17 cellular contexts compared by ENCODE assay signal in genomic region chr5:140213370-140213983, GRCh38. TPM values are rescaled to one million over a fixed set of nuclear protein-coding genes. Genes with fewer than 3 reads are reported as not detected.
DNase-seq lines count a peak whose midpoint lies in the region; ATAC-seq and TF ChIP-seq lines count a peak whose summit lies in the region.
"Had no signal": no experiment of that assay in that cellular context is flagged by ENCODE, and none has a peak within 500 bp of the region (broad histone marks: within the 10 kb centered on the region; RNA-seq: fewer than 3 reads in every experiment).

No MANE protein-coding gene starts in this region.

- TF ChIP-seq POLR2A in stomach (IDR thresholded peaks at IDR 0.05): no peak

- H3K27ac ChIP-seq in stomach: peak overlapping the region in 3 of 5 donors; percentile 81 to 95 (median 84)
- H3K27ac ChIP-seq: gastroesophageal sphincter, uterus had no signal

- no peak overlapping the region for H3K4me3 ChIP-seq in stomach
- H3K4me3 ChIP-seq: gastroesophageal sphincter, uterus had no signal

- 91 to 100% (median 93%) methylated on average over 1 of the region's 1 CpG for WGBS in stomach, 5 donors

- TF ChIP-seq CTCF in stomach (IDR thresholded peaks at IDR 0.05): no peak

- no peak overlapping the region for H3K4me3 Mint-ChIP-seq in activated T-helper 1 cell treated with anti-CD3 and anti-CD28 coated beads, Interleukin-12 subunit alpha, Interleukin-12 subunit beta, Interleukin-2, Interleukin-4 antibody, amounts not matched to agents 30 ng/mL and 10 ng/mL and 1 ng/mL, durations not matched to agents 14 hours and 24 hours and 36 hours
- H3K4me3 Mint-ChIP-seq: CD8-positive, alpha-beta T cell; T-helper 17 cell had no signal

- ATAC-seq in activated naive CD4-positive, alpha-beta T cell treated with anti-CD3 and anti-CD28 coated beads, Interleukin-2, amount 50 U/mL, for 72 hours: peak; percentile 86 to 100
- peak; percentile 65 for ATAC-seq in HG02759 (IDR thresholded peaks at IDR 0.05; ENCODE audit: unreplicated experiment)
- peak; percentile 85 for ATAC-seq in HG03521 (IDR thresholded peaks at IDR 0.05; ENCODE audit: unreplicated experiment)
- ATAC-seq: activated CD4-positive, CD25-positive, alpha-beta regulatory T cell treated with anti-CD3 and anti-CD28 coated beads, Interleukin-2, amount 50 U/mL, for 24 hours; CD8-positive, alpha-beta T cell; gastroesophageal sphincter; Right ventricle myocardium inferior; T-helper 17 cell had no signal

- no peak overlapping the region for H3K27ac Mint-ChIP-seq in activated naive CD4-positive, alpha-beta T cell treated with anti-CD3 and anti-CD28 coated beads, Interleukin-2, amount 50 U/mL, for 72 hours
- H3K27ac Mint-ChIP-seq in activated T-helper 1 cell treated with anti-CD3 and anti-CD28 coated beads, Interleukin-12 subunit alpha, Interleukin-12 subunit beta, Interleukin-2, Interleukin-4 antibody, amounts not matched to agents 30 ng/mL and 10 ng/mL and 1 ng/mL, durations not matched to agents 14 hours and 24 hours and 36 hours: no peak overlapping the region
- H3K27ac Mint-ChIP-seq: CD8-positive, alpha-beta T cell; T-helper 17 cell had no signal

- no peaks in the 10 kb centered on the region for H3K9me3 ChIP-seq in stomach
- H3K9me3 ChIP-seq: gastroesophageal sphincter, uterus had no signal

- DNase-seq in activated naive CD4-positive, alpha-beta T cell treated with anti-CD3 and anti-CD28 coated beads, Interleukin-2, amount 50 U/mL, for 72 hours (ENCODE audit: low spot score in 2 of 2): no peak
- no peak for DNase-seq in activated naive CD4-positive, alpha-beta T cell treated with Interleukin-2 at 50 U/mL for 16 hours
- no peak for DNase-seq in stomach
- DNase-seq in activated T-helper 1 cell treated with anti-CD3 and anti-CD28 coated beads, Interleukin-12 subunit alpha, Interleukin-12 subunit beta, Interleukin-2, Interleukin-4 antibody, amounts not matched to agents 30 ng/mL and 10 ng/mL and 1 ng/mL, durations not matched to agents 14 hours and 24 hours and 36 hours (ENCODE audit: low spot score): no peak
- DNase-seq in NCI-H82 treated with DMSO at 0.1 percent for 48 hours (lab: John Stamatoyannopoulos, UW; ENCODE audit: unreplicated experiment): no peak
- DNase-seq in NOMO-1 treated with dmso at 0.1 percent for 144 hours (lab: John Stamatoyannopoulos, UW; ENCODE audit: unreplicated experiment): no peak
- DNase-seq: activated T-cell treated with anti-CD3 and anti-CD28 coated beads, Interleukin-2, amount 50 U/mL, for 1 hour; CD8-positive, alpha-beta T cell; occipital lobe; stimulated activated naive CD4-positive, alpha-beta T cell treated with Interleukin-2 at 50 U/mL for 16 hours; T-helper 17 cell; uterus had no signal

- no peaks in the 10 kb centered on the region for H3K27me3 ChIP-seq in stomach
- H3K27me3 ChIP-seq: gastroesophageal sphincter, uterus had no signal

- intact Hi-C loops in stomach (cut with DNase I; ENCODE audit: low total_unique reads): no loop called here
- intact Hi-C loops in activated T-helper 1 cell treated with anti-CD3 and anti-CD28 coated beads, Interleukin-12 subunit alpha, Interleukin-12 subunit beta, Interleukin-2, Interleukin-4 antibody, amounts not matched to agents 30 ng/mL and 10 ng/mL and 1 ng/mL, durations not matched to agents 14 hours and 24 hours and 36 hours (cut with micrococcal nuclease): no loop called here

- H3K27me3 Mint-ChIP-seq in activated T-helper 1 cell treated with anti-CD3 and anti-CD28 coated beads, Interleukin-12 subunit alpha, Interleukin-12 subunit beta, Interleukin-2, Interleukin-4 antibody, amounts not matched to agents 30 ng/mL and 10 ng/mL and 1 ng/mL, durations not matched to agents 14 hours and 24 hours and 36 hours (ENCODE audit: insufficient read depth): no peaks in the 10 kb centered on the region
- H3K27me3 Mint-ChIP-seq: T-helper 17 cell had no signal

- peaks cover 38 to 78% (median 45%) of the 10 kb centered on the region in 4 donors for H3K4me1 ChIP-seq in stomach
- H3K4me1 ChIP-seq: uterus had no signal

- no peak for TF ChIP-seq EP300 in stomach (IDR thresholded peaks at IDR 0.05)

- H3K9me3 Mint-ChIP-seq in activated naive CD4-positive, alpha-beta T cell treated with anti-CD3 and anti-CD28 coated beads, Interleukin-2, amount 50 U/mL, for 72 hours: no peaks in the 10 kb centered on the region
- no peaks in the 10 kb centered on the region for H3K9me3 Mint-ChIP-seq in activated T-helper 1 cell treated with anti-CD3 and anti-CD28 coated beads, Interleukin-12 subunit alpha, Interleukin-12 subunit beta, Interleukin-2, Interleukin-4 antibody, amounts not matched to agents 30 ng/mL and 10 ng/mL and 1 ng/mL, durations not matched to agents 14 hours and 24 hours and 36 hours
- H3K9me3 Mint-ChIP-seq: CD8-positive, alpha-beta T cell had no signal

- peaks cover 9% of the 10 kb centered on the region for H3K4me1 Mint-ChIP-seq in activated T-helper 1 cell treated with anti-CD3 and anti-CD28 coated beads, Interleukin-12 subunit alpha, Interleukin-12 subunit beta, Interleukin-2, Interleukin-4 antibody, amounts not matched to agents 30 ng/mL and 10 ng/mL and 1 ng/mL, durations not matched to agents 14 hours and 24 hours and 36 hours (ENCODE audit: low read depth)

- peaks cover 0 to 42% (median 23%) of the 10 kb centered on the region in 4 donors for H3K36me3 ChIP-seq in stomach
- H3K36me3 ChIP-seq: uterus had no signal

- H3K36me3 Mint-ChIP-seq in activated naive CD4-positive, alpha-beta T cell treated with anti-CD3 and anti-CD28 coated beads, Interleukin-2, amount 50 U/mL, for 72 hours: no peaks in the 10 kb centered on the region
- peaks cover 4% of the 10 kb centered on the region for H3K36me3 Mint-ChIP-seq in activated T-helper 1 cell treated with anti-CD3 and anti-CD28 coated beads, Interleukin-12 subunit alpha, Interleukin-12 subunit beta, Interleukin-2, Interleukin-4 antibody, amounts not matched to agents 30 ng/mL and 10 ng/mL and 1 ng/mL, durations not matched to agents 14 hours and 24 hours and 36 hours (ENCODE audit: low read depth)
- H3K36me3 Mint-ChIP-seq: CD8-positive, alpha-beta T cell had no signal

RNA-seq across cellular contexts. Expression of gene CYSTM1, which starts 38.5 kb away (rescaled TPM):
- 10 to 100 TPM; 10.8 to 18.8 TPM for total RNA-seq in activated naive CD4-positive, alpha-beta T cell treated with anti-CD3 and anti-CD28 coated beads, Interleukin-2, amount 50 U/mL, for 72 hours
- total RNA-seq in stomach: 1,000 to 10,000 TPM in 1 of 5 donors, 100 to 1,000 TPM in 3, 10 to 100 TPM in 1; 23.2 to 1,029 (median 220) TPM
- 1,000 to 10,000 TPM in 2 of 3 donors, 100 to 1,000 TPM in 1; 378 to 3,028 (median 2,014) TPM for polyA plus RNA-seq in stomach
- total RNA-seq in activated T-helper 1 cell treated with anti-CD3 and anti-CD28 coated beads, Interleukin-12 subunit alpha, Interleukin-12 subunit beta, Interleukin-2, Interleukin-4 antibody, amounts not matched to agents 30 ng/mL and 10 ng/mL and 1 ng/mL, durations not matched to agents 14 hours and 24 hours and 36 hours: 16.6 and 17.2 TPM in 2 replicates
